ENCODE assay signal across 13 cellular contexts in genomic region chr4:76571274-76571673, GRCh38.
A peak's percentile ranks its signal among the peaks of the same experiment; 100 is the strongest.
DNase-seq lines count a peak whose midpoint lies in the region; ATAC-seq and TF ChIP-seq lines count a peak whose summit lies in the region.
"Had no signal": no experiment of that assay in that cellular context is flagged by ENCODE, and none has a peak within 500 bp of the region (broad histone marks: within the 10 kb centered on the region; RNA-seq: fewer than 3 reads in every experiment).

No MANE protein-coding gene starts in this region.

- intact Hi-C loops in sciatic nerve (cut with DNase I) = no loop called here

- CTCF ChIA-PET in RWPE1 (lab: Yijun Ruan, JAX) = no interaction called here

- no peak for DNase-seq in HFFc6
- peak; percentile 90 for DNase-seq in NCI-H748 (lab: John Stamatoyannopoulos, UW; ENCODE audit: unreplicated experiment)
- peak; percentile 63 for DNase-seq in fibroblast of villous mesenchyme (ENCODE audit: low read depth)
- DNase-seq in sciatic nerve (ENCODE audit: low spot score) = no peak
- DNase-seq in activated CD4-positive, alpha-beta T cell treated with anti-CD3 and anti-CD28 coated beads for 1 hour = no peak
- no peak for DNase-seq in RWPE1 (ENCODE audit: low spot score)
- DNase-seq: activated CD4-positive, alpha-beta T cell treated with anti-CD3 and anti-CD28 coated beads for 36 hours; caudate nucleus; testis had no signal

- peak overlapping the region; percentile 81 for H3K27ac Mint-ChIP-seq in HFFc6
- H3K27ac Mint-ChIP-seq: activated CD4-positive, alpha-beta T cell treated with anti-CD3 and anti-CD28 coated beads for 36 hours; activated naive CD4-positive, alpha-beta T cell treated with anti-CD3 and anti-CD28 coated beads, Interleukin-2, amount 50 U/mL, for 24 hours; T-helper 2 cell treated with Interferon-gamma antibody and Interleukin-4, amounts not matched to agents 5 μg/mL and 100 μg/mL, for 36 hours had no signal

- TF ChIP-seq CTCF in HFFc6 (IDR thresholded peaks at IDR 0.05) = no peak
- no peak for TF ChIP-seq CTCF in fibroblast of villous mesenchyme (IDR thresholded peaks at IDR 0.05; ENCODE audit: insufficient read depth, low read depth, low read length)
- TF ChIP-seq CTCF in RWPE1 (conservative IDR thresholded peaks at IDR 0.05; ENCODE audit: low read depth) = no peak

- POLR2A ChIA-PET in RWPE1 (lab: Yijun Ruan, JAX; ENCODE audit: low non-redundant PET) = no interaction called here

- no peaks in the 10 kb centered on the region for H3K36me3 Mint-ChIP-seq in HFFc6 (ENCODE audit: low read depth)
- H3K36me3 Mint-ChIP-seq: activated naive CD4-positive, alpha-beta T cell treated with anti-CD3 and anti-CD28 coated beads, Interleukin-2, amount 50 U/mL, for 24 hours had no signal

- no peak overlapping the region for H3K4me3 ChIP-seq in fibroblast of villous mesenchyme (ENCODE audit: low read depth, low read length)
- H3K4me3 ChIP-seq: gastroesophageal sphincter, testis had no signal

- H3K4me1 Mint-ChIP-seq in HFFc6 (ENCODE audit: low read depth) = peaks cover 55% of the 10 kb centered on the region
- H3K4me1 Mint-ChIP-seq: activated CD4-positive, alpha-beta T cell treated with anti-CD3 and anti-CD28 coated beads for 36 hours; activated naive CD4-positive, alpha-beta T cell treated with anti-CD3 and anti-CD28 coated beads, Interleukin-2, amount 50 U/mL, for 24 hours had no signal

- ATAC-seq in sciatic nerve (peak; percentile 80), GM18498 (IDR thresholded peaks at IDR 0.05; ENCODE audit: unreplicated experiment) (no peak)
- ATAC-seq: activated CD4-positive, alpha-beta T cell treated with anti-CD3 and anti-CD28 coated beads for 36 hours; gastroesophageal sphincter had no signal

- H3K27me3 Mint-ChIP-seq in HFFc6 (ENCODE audit: insufficient read depth) = peaks cover 4% of the 10 kb centered on the region; the same call in 1 of the 2 replicates

- H3K4me3 Mint-ChIP-seq in HFFc6 = peak overlapping the region; percentile 82; the same call in 1 of the 2 replicates
- H3K4me3 Mint-ChIP-seq: activated CD4-positive, alpha-beta T cell treated with anti-CD3 and anti-CD28 coated beads for 36 hours; activated naive CD4-positive, alpha-beta T cell treated with anti-CD3 and anti-CD28 coated beads, Interleukin-2, amount 50 U/mL, for 24 hours; T-helper 2 cell treated with Interferon-gamma antibody and Interleukin-4, amounts not matched to agents 5 μg/mL and 100 μg/mL, for 36 hours had no signal

- no peak overlapping the region for H3K27ac ChIP-seq in RWPE1
- H3K27ac ChIP-seq: testis had no signal

- no peaks in the 10 kb centered on the region for H3K9me3 Mint-ChIP-seq in HFFc6
- H3K9me3 Mint-ChIP-seq: activated naive CD4-positive, alpha-beta T cell treated with anti-CD3 and anti-CD28 coated beads, Interleukin-2, amount 50 U/mL, for 24 hours; T-helper 2 cell treated with Interferon-gamma antibody and Interleukin-4, amounts not matched to agents 5 μg/mL and 100 μg/mL, for 36 hours had no signal

Comparison
In these comparisons a context has a peak if more than half of its experiments do, and no peak if none do; other contexts are left out.
1. DNase-seq: peak in NCI-H748 (single experiment) and fibroblast of villous mesenchyme (single experiment); none in HFFc6 (single experiment), sciatic nerve (single experiment), activated CD4-positive, alpha-beta T cell treated with anti-CD3 and anti-CD28 coated beads for 1 hour (single experiment) and RWPE1 (single experiment).